1 cellular context compared by ENCODE assay signal in genomic region chr16:67846320-67847063, GRCh38.
TF ChIP-seq lines count a peak whose summit lies in the region.

Gene NUTF2 (plus strand): TSS chr16:67846933. CDS start chr16:67865131, 18,198 bp downstream.

TF ChIP-seq in K562, 482 proteins besides CTCF, POLR2A, EP300 and RAD21 (continued from another document):
- TF ChIP-seq TFE3 (CRISPR knock-in tag; IDR thresholded peaks at IDR 0.05) (no peak), NBN (IDR thresholded peaks at IDR 0.05; ENCODE audit: low read depth) (peak; percentile 49; the same call in 1 of the 2 replicates), SMARCA4 (IDR thresholded peaks at IDR 0.05) (peak; percentile 33; the same call in 1 of the 2 replicates), FOXK2 (conservative IDR thresholded peaks at IDR 0.05 in 1 of 2, IDR thresholded peaks at IDR 0.05 in 1 of 2; ENCODE audit: low read depth in 2 of 2) (peak in 1 of 2 experiments; percentile 50; a peak in 1 of 4 replicates), SMARCA5 (IDR thresholded peaks at IDR 0.05) (no peak), NFE2L1 (tag; IDR thresholded peaks at IDR 0.05; ENCODE audit: borderline replicate concordance, low read depth) (no peak), ZBTB8A (IDR thresholded peaks at IDR 0.05; ENCODE audit: partially characterized antibody) (no peak), JUND (IDR thresholded peaks at IDR 0.05; ENCODE audit: borderline replicate concordance, low read depth, low read length) (peak; percentile 42; the same call in 1 of the 2 replicates), JUND (tag; IDR thresholded peaks at IDR 0.05; ENCODE audit: borderline replicate concordance, low read depth, low read length) (no peak), E2F3 (CRISPR knock-in tag; IDR thresholded peaks at IDR 0.05) (peak; percentile 67; the same call in 1 of the 2 replicates), ZNF318 (IDR thresholded peaks at IDR 0.05; ENCODE audit: borderline replicate concordance in 1 of 2, low read depth in 1 of 2) (no peak), ETV1 (tag; conservative IDR thresholded peaks at IDR 0.05; ENCODE audit: low read depth) (peak; percentile 85), E2F1 (CRISPR knock-in tag; IDR thresholded peaks at IDR 0.05) (peak; percentile 85), USF2 (CRISPR knock-in tag; IDR thresholded peaks at IDR 0.05) (no peak), ZNF655 (CRISPR knock-in tag; IDR thresholded peaks at IDR 0.05) (no peak), NEUROD1 (IDR thresholded peaks at IDR 0.05; ENCODE audit: borderline replicate concordance, low read depth, low read length, partially characterized antibody) (peak; percentile 50), GABPA (tag; conservative IDR thresholded peaks at IDR 0.05; ENCODE audit: low read depth) (peak; percentile 90), ZBTB11 (CRISPR knock-in tag; IDR thresholded peaks at IDR 0.05) (peak in 1 of 3 experiments; percentile 67; a peak in 2 of 6 replicates), XRCC3 (IDR thresholded peaks at IDR 0.05) (no peak), POLR2AphosphoS5 (IDR thresholded peaks at IDR 0.05; ENCODE audit: control insufficient read depth, insufficient read depth, low read depth, low read length) (peak; percentile 43; the same call in 1 of the 2 replicates), ZNF143 (CRISPR knock-in tag; IDR thresholded peaks at IDR 0.05) (peak; percentile 99), ZNF431 (CRISPR knock-in tag; IDR thresholded peaks at IDR 0.05) (peak; percentile 80), COPS2 (conservative IDR thresholded peaks at IDR 0.05) (no peak), ZNF830 (CRISPR knock-in tag; IDR thresholded peaks at IDR 0.05) (no peak), CHD1 (IDR thresholded peaks at IDR 0.05; ENCODE audit: low read length) (no peak), ZKSCAN1 (IDR thresholded peaks at IDR 0.05; ENCODE audit: low read depth, low read length) (peak; percentile 17; the same call in 1 of the 2 replicates), TEAD1 (CRISPR knock-in tag; IDR thresholded peaks at IDR 0.05) (peak in 1 of 2 experiments; percentile 87; a peak in 2 of 4 replicates), ZNF12 (CRISPR knock-in tag; IDR thresholded peaks at IDR 0.05) (no peak; the same call in none of the 2 replicates)
TF ChIP-seq in K562: peak in this region for 139.
